In genomic region chrX:73562986-73563739, GRCh38 we compare ENCODE assay signal across 8 cellular contexts. TPM values are rescaled to one million over a fixed set of nuclear protein-coding genes. Genes with fewer than 3 reads are reported as not detected.
A peak's percentile ranks its signal among the peaks of the same experiment; 100 is the strongest.
DNase-seq lines count a peak whose midpoint lies in the region; ATAC-seq and TF ChIP-seq lines count a peak whose summit lies in the region.

CHIC1 (plus strand) TSS chrX:73563197; CDS start chrX:73563285, 88 bp downstream.

- peak; percentile 56 for TF ChIP-seq POLR2A in GM18951 (IDR thresholded peaks at IDR 0.05; ENCODE audit: extremely low read depth, insufficient read depth, insufficient read length)

- no peaks in the 10 kb centered on the region for H3K36me3 ChIP-seq in effector memory CD4-positive, alpha-beta T cell (ENCODE audit: control insufficient read depth, insufficient read depth, low read length)
- no peaks in the 10 kb centered on the region for H3K36me3 ChIP-seq in mesendoderm (ENCODE audit: control insufficient read depth, insufficient read depth, low read length)

- no peak within 1 kb of the TSS for H4K5ac ChIP-seq in mesendoderm (ENCODE audit: low read length)

- WGBS in mesendoderm (ENCODE audit: extremely low coverage, insufficient coverage, low lambda C conversion rate) = no CpG with 5 or more reads among the region's 51 CpGs

- H3K4me2 ChIP-seq in mesendoderm (ENCODE audit: low read length) = peak within 1 kb of the TSS; percentile 39

- H3K27ac ChIP-seq in effector memory CD4-positive, alpha-beta T cell (ENCODE audit: insufficient read depth, low read length, poor library complexity, severe bottlenecking) = peak within 1 kb of the TSS; percentile 78
- no peak within 1 kb of the TSS for H3K27ac ChIP-seq in mesendoderm (ENCODE audit: low read depth, low read length)

- H3K79me1 ChIP-seq in mesendoderm (ENCODE audit: low read length) = no peaks in the 10 kb centered on the region

- H3K18ac ChIP-seq in mesendoderm (ENCODE audit: low read length) = peak within 1 kb of the TSS; percentile 28

- no peaks in the 10 kb centered on the region for H3K9me3 ChIP-seq in effector memory CD4-positive, alpha-beta T cell (ENCODE audit: control insufficient read depth, low read length)

- peaks cover 3% of the 10 kb centered on the region for H3K4me1 ChIP-seq in effector memory CD4-positive, alpha-beta T cell (ENCODE audit: control insufficient read depth, insufficient read depth, low read length, poor library complexity, severe bottlenecking)
- no peaks in the 10 kb centered on the region for H3K4me1 ChIP-seq in mesendoderm (ENCODE audit: control insufficient read depth, low read depth, low read length)

- H2AK5ac ChIP-seq in mesendoderm (ENCODE audit: low read length) = no peak within 1 kb of the TSS

- peak within 1 kb of the TSS; percentile 60 for H3K4me3 ChIP-seq in effector memory CD4-positive, alpha-beta T cell (ENCODE audit: insufficient read depth, low read depth, low read length, poor library complexity, severe bottlenecking)
- peak within 1 kb of the TSS; percentile 50 for H3K4me3 ChIP-seq in mesendoderm (ENCODE audit: low read length)

- no peak within 1 kb of the TSS for H4K8ac ChIP-seq in mesendoderm (ENCODE audit: low read depth, low read length)

- H3K9ac ChIP-seq in mesendoderm (ENCODE audit: low read length) = peak within 1 kb of the TSS; percentile 48

- DNase-seq in AG08395 (ENCODE audit: low spot score) = peak; percentile 54
- DNase-seq in NCI-H524 treated with DMSO at 0.1 percent for 48 hours (lab: John Stamatoyannopoulos, UW) = peak; percentile 70
- peak; percentile 30 to 39 for DNase-seq in activated CD8-positive, alpha-beta memory T cell treated with anti-CD3 and anti-CD28 coated beads for 4 hours (ENCODE audit: low read depth in 2 of 2)
- DNase-seq in effector memory CD4-positive, alpha-beta T cell = peak; percentile 52 to 66 (median 62)
- peak; percentile 91 for DNase-seq in mesendoderm
- peak; percentile 12 for DNase-seq in stimulated activated CD8-positive, alpha-beta memory T cell treated with anti-CD3 and anti-CD28 coated beads, Interleukin-12 subunit alpha, Interleukin-12 subunit beta, amount 100 ng/mL, for 24 hours (ENCODE audit: extremely low read depth)

- no peak within 1 kb of the TSS for H2BK5ac ChIP-seq in mesendoderm (ENCODE audit: low read length)

- no peak within 1 kb of the TSS for H3K4ac ChIP-seq in mesendoderm (ENCODE audit: low read depth, low read length)

- peak; percentile 58 for ATAC-seq in HG03196 (IDR thresholded peaks at IDR 0.05; ENCODE audit: unreplicated experiment)

- no peak within 1 kb of the TSS for H2BK120ac ChIP-seq in mesendoderm (ENCODE audit: low read depth, low read length)

- in situ Hi-C loops in GM18951 (cut with MboI; ENCODE audit: low sequenced_read_pairs, unreplicated experiment) = no loop called here

- no peak within 1 kb of the TSS for H2BK15ac ChIP-seq in mesendoderm (replicated peaks; ENCODE audit: low read depth)

- H3K27me3 ChIP-seq in effector memory CD4-positive, alpha-beta T cell (replicated peaks; ENCODE audit: control insufficient read depth, insufficient read depth, low read length, poor library complexity, severe bottlenecking) = no peaks in the 10 kb centered on the region
- H3K27me3 ChIP-seq in mesendoderm (ENCODE audit: insufficient read depth, low read length, poor library complexity) = no peaks in the 10 kb centered on the region

- H3K23ac ChIP-seq in mesendoderm (ENCODE audit: low read length) = no peak within 1 kb of the TSS

- peaks cover 2% of the 10 kb centered on the region for H3K79me2 ChIP-seq in mesendoderm (ENCODE audit: control insufficient read depth, insufficient read depth, low read length)

- peak within 1 kb of the TSS; percentile 89 for H3K56ac ChIP-seq in mesendoderm (ENCODE audit: low read length)

RNA-seq across cellular contexts. Expression of gene CHIC1, which starts in this region (rescaled TPM):
- 4.4 TPM for polyA plus RNA-seq in mesendoderm (2013, experiment 1 of 2)
- 4.1 TPM for polyA plus RNA-seq in mesendoderm (2013, experiment 2 of 2)

Comparison
In these comparisons a context has a peak if more than half of its experiments do, and no peak if none do; other contexts are left out.
1. DNase-seq: peak in every context shown above with its lines; median percentile 91 in mesendoderm; 70 in NCI-H524 treated with DMSO at 0.1 percent for 48 hours; 62 in effector memory CD4-positive, alpha-beta T cell; 54 in AG08395; 34 in activated CD8-positive, alpha-beta memory T cell treated with anti-CD3 and anti-CD28 coated beads for 4 hours; 12 in stimulated activated CD8-positive, alpha-beta memory T cell treated with anti-CD3 and anti-CD28 coated beads, Interleukin-12 subunit alpha, Interleukin-12 subunit beta, amount 100 ng/mL, for 24 hours.